In the genomic region with DNA sequence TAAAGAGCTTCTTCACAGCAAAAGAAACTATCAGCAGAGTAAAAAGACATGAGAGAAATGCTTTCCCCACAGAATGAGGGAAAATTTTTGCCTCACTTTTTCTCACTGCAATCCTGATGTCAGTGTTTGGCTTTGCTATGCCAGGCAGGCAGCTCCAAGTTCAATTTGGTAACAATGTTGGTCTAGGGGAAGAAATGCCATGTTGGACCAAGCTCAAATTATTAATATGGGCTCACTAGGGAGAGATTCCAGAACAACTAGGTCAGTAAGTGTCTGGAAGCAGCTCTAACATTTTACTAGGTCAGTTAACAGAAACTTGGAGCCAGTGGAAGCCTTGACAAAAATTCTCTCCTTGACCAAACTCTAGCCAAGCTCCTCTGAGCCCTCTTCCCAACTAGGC, we compare ENCODE assay signal across 22 cellular contexts.
"Had no signal": no experiment of that assay in that cellular context is flagged by ENCODE, and none has a peak within 500 bp of the region (broad histone marks: within the 10 kb centered on the region; RNA-seq: fewer than 3 reads in every experiment).

No MANE protein-coding gene starts in this region.

- H3K4me1 Mint-ChIP-seq: endodermal cell; mesothelial cell of epicardium; nephron; stimulated activated memory B cell treated with anti-CD40 and anti-IgM and Interleukin-4, amounts not matched to agents 10 μg/mL and 1 μg/mL and 100 μg/mL, for 72 hours had no signal

- H3K4me3 Mint-ChIP-seq: endodermal cell; mesothelial cell of epicardium; nephron; stimulated activated memory B cell treated with anti-CD40 and anti-IgM and Interleukin-4, amounts not matched to agents 10 μg/mL and 1 μg/mL and 100 μg/mL, for 72 hours; T-helper 1 cell treated with Interleukin-12 subunit alpha and Interleukin-12 subunit beta and Interleukin-4 antibody, amounts not matched to agents 30 μg/mL and 1 μg/mL, for 36 hours had no signal

- H3K4me3 ChIP-seq: adrenal gland, colonic mucosa, left lung, thyroid gland had no signal

- H3K27ac ChIP-seq: adrenal gland, colonic mucosa, epithelial cell of prostate, left lung, thyroid gland, VCaP had no signal

- H3K27ac Mint-ChIP-seq: activated naive CD4-positive, alpha-beta T cell treated with anti-CD3 and anti-CD28 coated beads, Interleukin-2, amount 50 U/mL, for 72 hours; endodermal cell; mesothelial cell of epicardium; nephron; stimulated activated memory B cell treated with anti-CD40 and anti-IgM and Interleukin-4, amounts not matched to agents 10 μg/mL and 1 μg/mL and 100 μg/mL, for 72 hours; T-helper 1 cell treated with Interleukin-12 subunit alpha and Interleukin-12 subunit beta and Interleukin-4 antibody, amounts not matched to agents 30 μg/mL and 1 μg/mL, for 36 hours had no signal

- H3K9me3 ChIP-seq: adrenal gland, colonic mucosa, left lung, thyroid gland had no signal

- H3K4me1 ChIP-seq: adrenal gland, colonic mucosa, left lung, thyroid gland had no signal

- H3K36me3 Mint-ChIP-seq: activated naive CD4-positive, alpha-beta T cell treated with anti-CD3 and anti-CD28 coated beads, Interleukin-2, amount 50 U/mL, for 72 hours; mesothelial cell of epicardium; stimulated activated memory B cell treated with anti-CD40 and anti-IgM and Interleukin-4, amounts not matched to agents 10 μg/mL and 1 μg/mL and 100 μg/mL, for 72 hours had no signal

- ATAC-seq: activated naive CD4-positive, alpha-beta T cell treated with anti-CD3 and anti-CD28 coated beads, Interleukin-2, amount 50 U/mL, for 72 hours; left lung; sciatic nerve; stimulated activated memory B cell treated with anti-CD40 and anti-IgM and Interleukin-4, amounts not matched to agents 10 μg/mL and 1 μg/mL and 100 μg/mL, for 72 hours had no signal

- H3K9me3 Mint-ChIP-seq: nephron; stimulated activated memory B cell treated with anti-CD40 and anti-IgM and Interleukin-4, amounts not matched to agents 10 μg/mL and 1 μg/mL and 100 μg/mL, for 72 hours; T-helper 1 cell treated with Interleukin-12 subunit alpha and Interleukin-12 subunit beta and Interleukin-4 antibody, amounts not matched to agents 30 μg/mL and 1 μg/mL, for 36 hours had no signal

- H3K27me3 ChIP-seq: adrenal gland, colonic mucosa, left lung, thyroid gland had no signal

- DNase-seq: activated CD4-positive, alpha-beta T cell treated with anti-CD3 and anti-CD28 coated beads for 1 hour; activated CD8-positive, alpha-beta memory T cell treated with anti-CD3 and anti-CD28 coated beads for 24 hours; activated CD8-positive, alpha-beta memory T cell treated with anti-CD3 and anti-CD28 coated beads, Interleukin-2, amount 50 U/mL, for 48 hours; activated gamma-delta T cell treated with Interleukin-2 at 50 U/mL for 16 hours; activated T-cell treated with anti-CD3 and anti-CD28 coated beads, Interleukin-2, amount 50 U/mL, for 48 hours; adrenal gland; caudate nucleus; colonic mucosa; endodermal cell; head of caudate nucleus; left lung; nucleus accumbens; stimulated activated CD4-positive, alpha-beta T cell treated with anti-CD3 and anti-CD28 coated beads, Interleukin-4, amount 100 ng/mL, for 4 hours; thyroid gland had no signal

- H3K36me3 ChIP-seq: adrenal gland, colonic mucosa, left lung, thyroid gland had no signal
